Comparison of ENCODE assay signal across 20 cellular contexts in genomic region chr1:176692431-176692830, GRCh38.
DNase-seq lines count a peak whose midpoint lies in the region; FAIRE-seq and TF ChIP-seq lines count a peak whose summit lies in the region.
"Had no signal": no experiment of that assay in that cellular context is flagged by ENCODE, and none has a peak within 500 bp of the region (broad histone marks: within the 10 kb centered on the region; RNA-seq: fewer than 3 reads in every experiment).

No MANE protein-coding gene starts in this region.

- no peak overlapping the region for H3K4me3 Mint-ChIP-seq in brain
- H3K4me3 Mint-ChIP-seq in activated T-cell treated with anti-CD3 and anti-CD28 coated beads, Interleukin-2, amount 50 U/mL, for 24 hours = no peak overlapping the region
- H3K4me3 Mint-ChIP-seq: activated CD4-positive, alpha-beta T cell treated with anti-CD3 and anti-CD28 coated beads, Interleukin-2, amount 10 ng/mL, durations not matched to agents 7 days and 5 days; activated naive CD8-positive, alpha-beta T cell treated with anti-CD3 and anti-CD28 coated beads, Interleukin-2, amount 50 U/mL, for 24 hours; CD4-positive, alpha-beta memory T cell; central memory CD8-positive, alpha-beta T cell; neural progenitor cell; stimulated activated naive CD8-positive, alpha-beta T cell treated with anti-CD3 and anti-CD28 coated beads, Interleukin-15, Interleukin-2, amounts not matched to agents 100 ng/mL and 50 ng/mL, for 24 hours had no signal

- H3K4me3 ChIP-seq in muscle layer of colon (ENCODE audit: low read depth in 1 of 2, low read length in 2 of 2) (no peak overlapping the region), OCI-LY7 (ENCODE audit: low read depth, low read length, poor library complexity, severe bottlenecking) (no peak overlapping the region)
- H3K4me3 ChIP-seq: A549, lung, neural progenitor cell had no signal

- no peaks in the 10 kb centered on the region for H3K27me3 Mint-ChIP-seq in brain
- no peaks in the 10 kb centered on the region for H3K27me3 Mint-ChIP-seq in activated T-cell treated with anti-CD3 and anti-CD28 coated beads, Interleukin-2, amount 50 U/mL, for 24 hours
- H3K27me3 Mint-ChIP-seq: activated CD4-positive, alpha-beta T cell treated with anti-CD3 and anti-CD28 coated beads, Interleukin-2, amount 10 ng/mL, durations not matched to agents 7 days and 5 days; central memory CD8-positive, alpha-beta T cell; stimulated activated naive CD8-positive, alpha-beta T cell treated with anti-CD3 and anti-CD28 coated beads, Interleukin-15, Interleukin-2, amounts not matched to agents 100 ng/mL and 50 ng/mL, for 24 hours had no signal

- FAIRE-seq in GM12892 (lab: Jason Lieb, UNC) = no peak
- FAIRE-seq: A549, GM12891 had no signal

- no peak for TF ChIP-seq CTCF in brain (conservative IDR thresholded peaks at IDR 0.05)
- no peak for TF ChIP-seq CTCF in OCI-LY7 (conservative IDR thresholded peaks at IDR 0.05; ENCODE audit: low read length)

- H2AFZ ChIP-seq in OCI-LY7 (ENCODE audit: low read length) = no peak overlapping the region
- H2AFZ ChIP-seq: neural progenitor cell had no signal

- H3K79me2 ChIP-seq in OCI-LY7 (ENCODE audit: insufficient read depth, low read depth, low read length) = no peaks in the 10 kb centered on the region

- intact Hi-C loops in OCI-LY7 (cut with micrococcal nuclease; ENCODE audit: unreplicated experiment) = no loop called here

- H3K9ac ChIP-seq in muscle layer of colon (ENCODE audit: low read length) = peak overlapping the region; percentile 18
- H3K9ac ChIP-seq: neural progenitor cell had no signal

- peak overlapping the region in 4 of 5 experiments; percentile 30 to 90 (median 82) for H3K27ac Mint-ChIP-seq in brain
- no peak overlapping the region for H3K27ac Mint-ChIP-seq in activated T-cell treated with anti-CD3 and anti-CD28 coated beads, Interleukin-2, amount 50 U/mL, for 24 hours
- H3K27ac Mint-ChIP-seq: activated CD4-positive, alpha-beta T cell treated with anti-CD3 and anti-CD28 coated beads, Interleukin-2, amount 10 ng/mL, durations not matched to agents 7 days and 5 days; activated naive CD8-positive, alpha-beta T cell treated with anti-CD3 and anti-CD28 coated beads, Interleukin-2, amount 50 U/mL, for 24 hours; CD4-positive, alpha-beta memory T cell; neural progenitor cell; stimulated activated naive CD8-positive, alpha-beta T cell treated with anti-CD3 and anti-CD28 coated beads, Interleukin-15, Interleukin-2, amounts not matched to agents 100 ng/mL and 50 ng/mL, for 24 hours had no signal

- no peaks in the 10 kb centered on the region for H3K9me3 Mint-ChIP-seq in brain
- H3K9me3 Mint-ChIP-seq in activated T-cell treated with anti-CD3 and anti-CD28 coated beads, Interleukin-2, amount 50 U/mL, for 24 hours = no peaks in the 10 kb centered on the region
- H3K9me3 Mint-ChIP-seq: activated CD4-positive, alpha-beta T cell treated with anti-CD3 and anti-CD28 coated beads, Interleukin-2, amount 10 ng/mL, durations not matched to agents 7 days and 5 days; activated naive CD8-positive, alpha-beta T cell treated with anti-CD3 and anti-CD28 coated beads, Interleukin-2, amount 50 U/mL, for 24 hours; CD4-positive, alpha-beta memory T cell; central memory CD8-positive, alpha-beta T cell; neural progenitor cell; stimulated activated naive CD8-positive, alpha-beta T cell treated with anti-CD3 and anti-CD28 coated beads, Interleukin-15, Interleukin-2, amounts not matched to agents 100 ng/mL and 50 ng/mL, for 24 hours had no signal

- H3K36me3 Mint-ChIP-seq in brain = no peaks in the 10 kb centered on the region
- no peaks in the 10 kb centered on the region for H3K36me3 Mint-ChIP-seq in activated T-cell treated with anti-CD3 and anti-CD28 coated beads, Interleukin-2, amount 50 U/mL, for 24 hours (ENCODE audit: low read depth)
- H3K36me3 Mint-ChIP-seq: CD4-positive, alpha-beta memory T cell; neural progenitor cell had no signal

- CTCF ChIA-PET in OCI-LY7 (lab: Charles Lee; ENCODE audit: unreplicated experiment) = no interaction called here

- TF ChIP-seq POLR2A in GM12892 (IDR thresholded peaks at IDR 0.05; ENCODE audit: low read depth, low read length) = no peak

- H3K27me3 ChIP-seq in muscle layer of colon (ENCODE audit: control insufficient read depth in 1 of 2, insufficient read depth in 2 of 2, low read length in 2 of 2) = no peaks in the 10 kb centered on the region
- H3K27me3 ChIP-seq: foreskin keratinocyte, neural progenitor cell had no signal

- H4K20me1 ChIP-seq in OCI-LY7 (ENCODE audit: insufficient read depth, low read length) = no peaks in the 10 kb centered on the region

- H3K4me1 Mint-ChIP-seq in brain = peaks cover 45% of the 10 kb centered on the region
- no peaks in the 10 kb centered on the region for H3K4me1 Mint-ChIP-seq in activated T-cell treated with anti-CD3 and anti-CD28 coated beads, Interleukin-2, amount 50 U/mL, for 24 hours (ENCODE audit: low read depth)
- H3K4me1 Mint-ChIP-seq: activated CD4-positive, alpha-beta T cell treated with anti-CD3 and anti-CD28 coated beads, Interleukin-2, amount 10 ng/mL, durations not matched to agents 7 days and 5 days; activated naive CD8-positive, alpha-beta T cell treated with anti-CD3 and anti-CD28 coated beads, Interleukin-2, amount 50 U/mL, for 24 hours; central memory CD8-positive, alpha-beta T cell had no signal

- no TSS peak for BruUV-seq in OCI-LY7 (replicated peaks; lab: Mats Ljungman, UMichigan)

- H3K4me1 ChIP-seq in muscle layer of colon (ENCODE audit: insufficient read depth, low read length) (peaks cover 56% of the 10 kb centered on the region), OCI-LY7 (ENCODE audit: insufficient read depth, low read length, poor library complexity, severe bottlenecking) (no peaks in the 10 kb centered on the region)
- H3K4me1 ChIP-seq: A549 had no signal

- no peaks in the 10 kb centered on the region for H3K36me3 ChIP-seq in muscle layer of colon (ENCODE audit: insufficient read depth, low read length)
- no peaks in the 10 kb centered on the region for H3K36me3 ChIP-seq in OCI-LY7 (ENCODE audit: insufficient read depth, low read length)
- H3K36me3 ChIP-seq: neural progenitor cell had no signal

- H3K4me2 ChIP-seq in OCI-LY7 (ENCODE audit: low read length) = no peak overlapping the region
- H3K4me2 ChIP-seq: A549, neural progenitor cell had no signal

- no peaks in the 10 kb centered on the region for H3K9me3 ChIP-seq in muscle layer of colon (ENCODE audit: low read length)
- H3K9me3 ChIP-seq in OCI-LY7 (ENCODE audit: low read length) = no peaks in the 10 kb centered on the region
- H3K9me3 ChIP-seq: A549 had no signal

- POLR2A ChIA-PET in OCI-LY7 (lab: Charles Lee) = no interaction called here

- peak; percentile 27 for DNase-seq in NCI-H82 (lab: John Stamatoyannopoulos, UW)
- DNase-seq in NCI-H82 treated with DMSO at 0.1 percent for 48 hours (lab: John Stamatoyannopoulos, UW; ENCODE audit: unreplicated experiment) = no peak
- no peak for DNase-seq in OCI-LY7 (ENCODE audit: low spot score)
- DNase-seq in activated T-cell treated with anti-CD3 and anti-CD28 coated beads, Interleukin-2, amount 50 U/mL, for 24 hours = no peak
- DNase-seq in GM12892 (ENCODE audit: insufficient read length) = no peak
- DNase-seq in ureter (ENCODE audit: low spot score) = no peak
- DNase-seq: activated CD4-positive, alpha-beta T cell treated with anti-CD3 and anti-CD28 coated beads, Interleukin-2, amount 10 ng/mL, durations not matched to agents 7 days and 5 days; activated naive CD8-positive, alpha-beta T cell treated with anti-CD3 and anti-CD28 coated beads, Interleukin-2, amount 50 U/mL, for 24 hours; activated T-cell treated with anti-CD3 and anti-CD28 coated beads, Interleukin-2, amount 50 U/mL, for 1 hour; foreskin keratinocyte; NCI-H774 had no signal

- H3K9me2 ChIP-seq in OCI-LY7 (ENCODE audit: insufficient read depth, low read length) = no peaks in the 10 kb centered on the region

- H3K27ac ChIP-seq in muscle layer of colon (ENCODE audit: low read depth, low read length) = peak overlapping the region; percentile 87
- no peak overlapping the region for H3K27ac ChIP-seq in OCI-LY7 (ENCODE audit: low read depth, low read length, poor library complexity, severe bottlenecking)
- H3K27ac ChIP-seq: A549, foreskin keratinocyte, neural progenitor cell had no signal
